In genomic region chr3:149575213-149575961, GRCh38 we compare ENCODE assay signal across 8 cellular contexts.
DNase-seq lines count a peak whose midpoint lies in the region; ATAC-seq and TF ChIP-seq lines count a peak whose summit lies in the region.

No MANE protein-coding gene starts in this region.

- peaks cover 4% of the 10 kb centered on the region; the same call in 1 of the 2 replicates for H3F3A ChIP-seq in GM23338 (replicated peaks; ENCODE audit: low read depth)

- no peak overlapping the region for H3K4me3 ChIP-seq in GM23338
- H3K4me3 ChIP-seq in skin epidermis: no peak overlapping the region

- peak overlapping the region; percentile 76 for H3K27ac Mint-ChIP-seq in GM23338
- H3K27ac Mint-ChIP-seq in activated CD4-positive, alpha-beta T cell treated with anti-CD3 and anti-CD28 coated beads, Interleukin-2, amount 10 ng/mL, durations not matched to agents 7 days and 5 days: no peak overlapping the region

- no peaks in the 10 kb centered on the region for H3K9me2 ChIP-seq in GM23338 (ENCODE audit: insufficient read depth)

- no peaks in the 10 kb centered on the region for H3K9me3 Mint-ChIP-seq in GM23338
- H3K9me3 Mint-ChIP-seq in activated CD4-positive, alpha-beta T cell treated with anti-CD3 and anti-CD28 coated beads, Interleukin-2, amount 10 ng/mL, durations not matched to agents 7 days and 5 days: peaks cover 5% of the 10 kb centered on the region

- ATAC-seq in GM23338 (peak; percentile 6; the same call in 1 of the 3 replicates), Right ventricle myocardium superior (ENCODE audit: poor library complexity) (peak; percentile 57), HG03342 (IDR thresholded peaks at IDR 0.05; ENCODE audit: unreplicated experiment) (no peak)

- H2AFZ ChIP-seq in GM23338: no peak overlapping the region

- peaks cover 2% of the 10 kb centered on the region for H3K27me3 Mint-ChIP-seq in GM23338 (ENCODE audit: insufficient read depth, low read depth, poor library complexity)
- H3K27me3 Mint-ChIP-seq in activated CD4-positive, alpha-beta T cell treated with anti-CD3 and anti-CD28 coated beads, Interleukin-2, amount 10 ng/mL, durations not matched to agents 7 days and 5 days: peaks cover 2% of the 10 kb centered on the region

- TF ChIP-seq CTCF in GM23338 (conservative IDR thresholded peaks at IDR 0.05; ENCODE audit: low read depth in 2 of 2): no peak

- no peak for DNase-seq in GM23338 (ENCODE audit: low spot score)
- DNase-seq in SW480 (ENCODE audit: low spot score): peak; percentile 63
- peak; percentile 66 for DNase-seq in Right ventricle myocardium superior
- DNase-seq in GM19240 (ENCODE audit: insufficient read length, low spot score): no peak
- no peak for DNase-seq in NCI-H128 (lab: John Stamatoyannopoulos, UW; ENCODE audit: unreplicated experiment)
- no peak for DNase-seq in activated CD4-positive, alpha-beta T cell treated with anti-CD3 and anti-CD28 coated beads, Interleukin-2, amount 10 ng/mL, durations not matched to agents 7 days and 5 days

- peaks cover 30% of the 10 kb centered on the region for H3K79me2 ChIP-seq in GM23338 (replicated peaks; ENCODE audit: insufficient read depth)

- H3K27ac ChIP-seq in GM23338 (ENCODE audit: low read depth) (peak overlapping the region; percentile 2), skin epidermis (peak overlapping the region in 20 of 21 experiments; percentile 34 to 87 (median 70))

- no peaks in the 10 kb centered on the region for H3K27me3 ChIP-seq in GM23338 (ENCODE audit: insufficient read depth)

- H3K4me1 Mint-ChIP-seq in GM23338: peaks cover 58% of the 10 kb centered on the region
- peaks cover 46% of the 10 kb centered on the region for H3K4me1 Mint-ChIP-seq in activated CD4-positive, alpha-beta T cell treated with anti-CD3 and anti-CD28 coated beads, Interleukin-2, amount 10 ng/mL, durations not matched to agents 7 days and 5 days

- peaks cover 13% of the 10 kb centered on the region for H3K36me3 Mint-ChIP-seq in GM23338 (ENCODE audit: low read depth)
- H3K36me3 Mint-ChIP-seq in activated CD4-positive, alpha-beta T cell treated with anti-CD3 and anti-CD28 coated beads, Interleukin-2, amount 10 ng/mL, durations not matched to agents 7 days and 5 days (ENCODE audit: low read depth): peaks cover 7% of the 10 kb centered on the region

- POLR2A ChIA-PET in activated CD4-positive, alpha-beta T cell treated with anti-CD3 and anti-CD28 coated beads, Interleukin-2, amount 10 ng/mL, durations not matched to agents 7 days and 5 days (lab: Charles Lee): no interaction called here

- intact Hi-C loops in Right ventricle myocardium superior (cut with DNase I): no loop called here

- H3K4me2 ChIP-seq in GM23338: peak overlapping the region; percentile 47

- no peaks in the 10 kb centered on the region for H3K36me3 ChIP-seq in GM23338 (ENCODE audit: insufficient read depth)

- H3K4me1 ChIP-seq in GM23338 (ENCODE audit: insufficient read depth): peaks cover 45% of the 10 kb centered on the region

- H4K20me1 ChIP-seq in GM23338 (replicated peaks; ENCODE audit: insufficient read depth): no peaks in the 10 kb centered on the region

- CTCF ChIA-PET in activated CD4-positive, alpha-beta T cell treated with anti-CD3 and anti-CD28 coated beads, Interleukin-2, amount 10 ng/mL, durations not matched to agents 7 days and 5 days (lab: Charles Lee): no interaction called here

- no peak overlapping the region for H3K4me3 Mint-ChIP-seq in GM23338
- H3K4me3 Mint-ChIP-seq in activated CD4-positive, alpha-beta T cell treated with anti-CD3 and anti-CD28 coated beads, Interleukin-2, amount 10 ng/mL, durations not matched to agents 7 days and 5 days: no peak overlapping the region

TF ChIP-seq in GM23338, 12 proteins besides CTCF, POLR2A, EP300 and RAD21 (continues in another document):
- TF ChIP-seq ZNF462 (CRISPR knock-in tag; IDR thresholded peaks at IDR 0.05) (no peak), JUNB (IDR thresholded peaks at IDR 0.05; ENCODE audit: unreplicated experiment) (no peak), EZH2 (IDR thresholded peaks at IDR 0.05; ENCODE audit: low read depth, unreplicated experiment) (no peak), CREB1 (CRISPR knock-in tag; IDR thresholded peaks at IDR 0.05; ENCODE audit: low read depth) (no peak)
- TF ChIP-seq, protein P1, sequence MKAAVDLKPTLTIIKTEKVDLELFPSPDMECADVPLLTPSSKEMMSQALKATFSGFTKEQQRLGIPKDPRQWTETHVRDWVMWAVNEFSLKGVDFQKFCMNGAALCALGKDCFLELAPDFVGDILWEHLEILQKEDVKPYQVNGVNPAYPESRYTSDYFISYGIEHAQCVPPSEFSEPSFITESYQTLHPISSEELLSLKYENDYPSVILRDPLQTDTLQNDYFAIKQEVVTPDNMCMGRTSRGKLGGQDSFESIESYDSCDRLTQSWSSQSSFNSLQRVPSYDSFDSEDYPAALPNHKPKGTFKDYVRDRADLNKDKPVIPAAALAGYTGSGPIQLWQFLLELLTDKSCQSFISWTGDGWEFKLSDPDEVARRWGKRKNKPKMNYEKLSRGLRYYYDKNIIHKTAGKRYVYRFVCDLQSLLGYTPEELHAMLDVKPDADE (IDR thresholded peaks at IDR 0.05): no peak

Comparison
In these comparisons a context has a peak if more than half of its experiments do, and no peak if none do; other contexts are left out.
1. DNase-seq: peak in SW480 (single experiment) and Right ventricle myocardium superior (single experiment); none in GM23338 (single experiment), GM19240 (single experiment), NCI-H128 (single experiment) and activated CD4-positive, alpha-beta T cell treated with anti-CD3 and anti-CD28 coated beads, Interleukin-2, amount 10 ng/mL, durations not matched to agents 7 days and 5 days (single experiment).